Comparison of ENCODE assay signal across 10 cellular contexts in the genomic region with DNA sequence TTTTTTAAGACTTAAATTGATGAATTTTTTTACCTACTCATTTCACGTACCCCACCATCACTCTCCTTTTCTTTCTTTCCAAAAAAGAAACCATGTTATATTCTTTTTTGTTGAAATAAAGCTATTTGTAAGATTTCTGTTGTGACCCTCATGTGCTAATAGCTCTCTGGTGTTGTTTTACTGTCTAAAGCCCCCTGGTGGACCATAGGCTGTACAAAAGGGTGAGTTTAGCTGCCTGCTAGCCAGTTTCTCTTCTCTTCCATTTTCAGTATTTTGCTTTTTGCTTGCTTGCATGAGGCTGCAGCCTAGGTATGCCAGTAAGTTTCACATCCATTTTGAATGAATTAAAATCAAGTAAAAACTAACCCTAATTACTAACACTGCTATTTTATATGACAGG. TPM values are rescaled to one million over a fixed set of nuclear protein-coding genes. Genes with fewer than 3 reads are reported as not detected.
DNase-seq lines count a peak whose midpoint lies in the region; ATAC-seq, FAIRE-seq and TF ChIP-seq lines count a peak whose summit lies in the region.
"Had no signal": no experiment of that assay in that cellular context is flagged by ENCODE, and none has a peak within 500 bp of the region (broad histone marks: within the 10 kb centered on the region; RNA-seq: fewer than 3 reads in every experiment).

No MANE protein-coding gene starts in this region.

- ATAC-seq in activated CD8-positive, alpha-beta T cell treated with anti-CD3 and anti-CD28 coated beads for 36 hours: no peak
- no peak for ATAC-seq in HG03571 (IDR thresholded peaks at IDR 0.05; ENCODE audit: unreplicated experiment)

- peak; percentile 29 for TF ChIP-seq CTCF in activated CD8-positive, alpha-beta T cell treated with anti-CD3 and anti-CD28 coated beads for 36 hours (IDR thresholded peaks at IDR 0.05)
- TF ChIP-seq CTCF in prostate gland (IDR thresholded peaks at IDR 0.05): no peak
- TF ChIP-seq CTCF in kidney (IDR thresholded peaks at IDR 0.05; ENCODE audit: borderline replicate concordance, extremely low read depth, insufficient read depth): no peak

- H3K27ac ChIP-seq in prostate gland: no peak overlapping the region
- H3K27ac ChIP-seq in kidney (ENCODE audit: low read depth in 2 of 2, low read length in 2 of 2): no peak overlapping the region

- H3K4me3 Mint-ChIP-seq in activated CD8-positive, alpha-beta T cell treated with anti-CD3 and anti-CD28 coated beads for 36 hours: no peak overlapping the region
- H3K4me3 Mint-ChIP-seq: central memory CD8-positive, alpha-beta T cell had no signal

- POLR2A ChIA-PET in activated CD8-positive, alpha-beta T cell treated with anti-CD3 and anti-CD28 coated beads for 36 hours (lab: Charles Lee): interaction anchor here (0.5 to 0.7 kb wide), 2 partner anchors 67 to 1754 kb away, joined by 3 read pairs; no protein-coding TSS in a partner anchor

- H3K4me1 Mint-ChIP-seq in activated CD8-positive, alpha-beta T cell treated with anti-CD3 and anti-CD28 coated beads for 36 hours (ENCODE audit: low read depth): peaks cover 29% of the 10 kb centered on the region

- H3K27me3 Mint-ChIP-seq in activated CD8-positive, alpha-beta T cell treated with anti-CD3 and anti-CD28 coated beads for 36 hours: peaks cover 10% of the 10 kb centered on the region

- intact Hi-C loops in activated CD8-positive, alpha-beta T cell treated with anti-CD3 and anti-CD28 coated beads for 36 hours (cut with micrococcal nuclease): no loop called here
- intact Hi-C loops in prostate gland (cut with DNase I): no loop called here
- intact Hi-C loops in kidney (cut with DNase I): no loop called here

- CTCF ChIA-PET in activated CD8-positive, alpha-beta T cell treated with anti-CD3 and anti-CD28 coated beads for 36 hours (lab: Charles Lee): interaction anchor here (1.1 to 11.4 kb wide), 3 partner anchors 11 to 82 kb away, joined by 3 to 589 read pairs (median 4); no protein-coding TSS in a partner anchor

- H3K36me3 ChIP-seq in prostate gland: no peaks in the 10 kb centered on the region
- no peaks in the 10 kb centered on the region for H3K36me3 ChIP-seq in kidney (ENCODE audit: control insufficient read depth in 1 of 2, insufficient read depth in 2 of 2, low read length in 2 of 2)

- H3K27ac Mint-ChIP-seq in activated CD8-positive, alpha-beta T cell treated with anti-CD3 and anti-CD28 coated beads for 36 hours: no peak overlapping the region

- DNase-seq in ELR (ENCODE audit: low read depth) (peak; percentile 51), iris pigment epithelial cell (ENCODE audit: low read depth) (peak; percentile 18), prostate gland (ENCODE audit: low spot score) (no peak), kidney (no peak), hippocampal formation (lab: John Stamatoyannopoulos, UW) (no peak)
- DNase-seq in Jurkat, Clone E6-1 (ENCODE audit: low read depth, low spot score): peak; percentile 11
- DNase-seq in activated CD8-positive, alpha-beta T cell treated with anti-CD3 and anti-CD28 coated beads for 36 hours: no peak
- DNase-seq: kidney glomerular epithelial cell had no signal

- no peak for FAIRE-seq in kidney (lab: Jason Lieb, UNC)

- H3K27me3 ChIP-seq in prostate gland (replicated peaks; ENCODE audit: insufficient read depth): no peaks in the 10 kb centered on the region

- H3K4me1 ChIP-seq in prostate gland (replicated peaks) (no peaks in the 10 kb centered on the region), kidney (ENCODE audit: control insufficient read depth in 1 of 2, insufficient read depth in 1 of 2, low read depth in 1 of 2, low read length in 2 of 2) (no peaks in the 10 kb centered on the region)

- H3K9ac ChIP-seq in kidney (ENCODE audit: low read length in 2 of 2): no peak overlapping the region

- no peaks in the 10 kb centered on the region for H3K36me3 Mint-ChIP-seq in activated CD8-positive, alpha-beta T cell treated with anti-CD3 and anti-CD28 coated beads for 36 hours (ENCODE audit: low read depth)

- no peaks in the 10 kb centered on the region for H3K9me3 ChIP-seq in prostate gland
- no peaks in the 10 kb centered on the region for H3K9me3 ChIP-seq in kidney (ENCODE audit: control insufficient read depth in 1 of 2, low read length in 2 of 2)

- 100% methylated on average over 1 of the region's 1 CpG for WGBS in prostate gland

- no peaks in the 10 kb centered on the region for H3K9me3 Mint-ChIP-seq in activated CD8-positive, alpha-beta T cell treated with anti-CD3 and anti-CD28 coated beads for 36 hours
- H3K9me3 Mint-ChIP-seq: central memory CD8-positive, alpha-beta T cell had no signal

- no peak for TF ChIP-seq POLR2A in prostate gland (IDR thresholded peaks at IDR 0.05)

- no peak overlapping the region for H3K4me3 ChIP-seq in Jurkat, Clone E6-1 (ENCODE audit: low read length)
- H3K4me3 ChIP-seq in prostate gland (no peak overlapping the region), kidney (ENCODE audit: low read length in 2 of 2) (no peak overlapping the region)

RNA-seq across cellular contexts. Expression of a gene that starts 15.6 kb away (rescaled TPM):
- polyA plus RNA-seq in Jurkat, Clone E6-1 (2012; ENCODE audit: insufficient read depth, insufficient read length): 21.6 TPM
- 10 to 100 TPM; 13.2 to 20.9 TPM for total RNA-seq in activated CD8-positive, alpha-beta T cell treated with anti-CD3 and anti-CD28 coated beads for 36 hours
- total RNA-seq in prostate gland: 10 to 100 TPM; 85.2 to 95.1 TPM
- 93.8 TPM for total RNA-seq in kidney
- 69.7 TPM for polyA plus RNA-seq in kidney (ENCODE audit: insufficient read depth, low read depth, low replicate concordance)

RNA-seq across cellular contexts. Expression of a gene that starts 28.6 kb away (rescaled TPM):
- 4.7 TPM for polyA plus RNA-seq in Jurkat, Clone E6-1 (2012; ENCODE audit: insufficient read depth, insufficient read length)
- 1 to 10 TPM; 2.1 to 2.4 TPM for total RNA-seq in activated CD8-positive, alpha-beta T cell treated with anti-CD3 and anti-CD28 coated beads for 36 hours
- total RNA-seq in prostate gland (10 to 100 TPM; 12.0 to 20.6 TPM), kidney (23.8 TPM)
- polyA plus RNA-seq in kidney (ENCODE audit: insufficient read depth, low read depth, low replicate concordance): 5.1 TPM

Comparison
In these comparisons a context has a peak if more than half of its experiments do, and no peak if none do; other contexts are left out.
1. DNase-seq: peak in ELR (single experiment), Jurkat, Clone E6-1 (single experiment) and iris pigment epithelial cell (single experiment); none in activated CD8-positive, alpha-beta T cell treated with anti-CD3 and anti-CD28 coated beads for 36 hours (single experiment), prostate gland (single experiment), kidney (single experiment) and hippocampal formation (0 of 2).